1 cellular context compared by ENCODE assay signal in genomic region chr9:34522971-34523797, GRCh38.
TF ChIP-seq lines count a peak whose summit lies in the region.

Gene ENHO (minus strand): TSS chr9:34522990. CDS start chr9:34521695, 1,295 bp downstream.

TF ChIP-seq in H1, 55 proteins besides CTCF, POLR2A, EP300 and RAD21 (continued from another document):
- TF ChIP-seq SIX5 (IDR thresholded peaks at IDR 0.05; ENCODE audit: low read depth, low read length) (no peak), E2F6 (IDR thresholded peaks at IDR 0.05) (peak; percentile 93), POLR2AphosphoS5 (IDR thresholded peaks at IDR 0.05; ENCODE audit: low read depth, low read length) (no peak), MAX (IDR thresholded peaks at IDR 0.05) (peak; percentile 86), SUZ12 (IDR thresholded peaks at IDR 0.05; ENCODE audit: low read length) (0 out of 2 replicates have a peak, but pooled peaks have one; percentile 12), CREB1 (IDR thresholded peaks at IDR 0.05) (no peak), JUND (IDR thresholded peaks at IDR 0.05; ENCODE audit: low read length) (no peak), SP4 (IDR thresholded peaks at IDR 0.05; ENCODE audit: low read length) (0 out of 2 replicates have a peak, but pooled peaks have one; percentile 42), KDM1A (IDR thresholded peaks at IDR 0.05; ENCODE audit: borderline replicate concordance, low read length) (no peak), FOSL1 (IDR thresholded peaks at IDR 0.05; ENCODE audit: insufficient read depth, low read depth, low read length) (no peak), PHF8 (conservative IDR thresholded peaks at IDR 0.05; ENCODE audit: low read depth, low read length) (0 out of 2 replicates have a peak, but pooled peaks have one; percentile 0), KDM4A (IDR thresholded peaks at IDR 0.05; ENCODE audit: low read depth, low read length, severe bottlenecking) (peak; percentile 22), MAFK (IDR thresholded peaks at IDR 0.05; ENCODE audit: low read depth, low read length) (no peak), ASH2L (IDR thresholded peaks at IDR 0.05; ENCODE audit: low read length) (peak; percentile 34), BCL11A (IDR thresholded peaks at IDR 0.05; ENCODE audit: low read depth in 2 of 2, low read length in 2 of 2) (no peak), USF2 (IDR thresholded peaks at IDR 0.05; ENCODE audit: low read length) (no peak)
TF ChIP-seq in H1: peak in this region for 8.
